Comparison of ENCODE assay signal across 10 cellular contexts in genomic region chr2:154697422-154698237, GRCh38. TPM values are rescaled to one million over a fixed set of nuclear protein-coding genes. Genes with fewer than 3 reads are reported as not detected.
A peak's percentile ranks its signal among the peaks of the same experiment; 100 is the strongest.
DNase-seq lines count a peak whose midpoint lies in the region; ATAC-seq and TF ChIP-seq lines count a peak whose summit lies in the region.
"Had no signal": no experiment of that assay in that cellular context is flagged by ENCODE, and none has a peak within 500 bp of the region (broad histone marks: within the 10 kb centered on the region; RNA-seq: fewer than 3 reads in every experiment).

No MANE protein-coding gene starts in this region.

- H3K4me3 ChIP-seq in BJ (ENCODE audit: low read depth, low read length) = peak overlapping the region; percentile 58
- H3K4me3 ChIP-seq in esophagus squamous epithelium = peak overlapping the region in 3 of 4 donors; percentile 25 to 61 (median 39)
- H3K4me3 ChIP-seq in neural cell (ENCODE audit: low read length) = peak overlapping the region; percentile 71
- H3K4me3 ChIP-seq: SJSA1 had no signal

- no peak for TF ChIP-seq CTCF in BJ (IDR thresholded peaks at IDR 0.05; ENCODE audit: insufficient read depth, low read depth, low read length)
- TF ChIP-seq CTCF in esophagus squamous epithelium (IDR thresholded peaks at IDR 0.05) = no peak
- no peak for TF ChIP-seq CTCF in neural cell (IDR thresholded peaks at IDR 0.05; ENCODE audit: poor library complexity, severe bottlenecking)
- no peak for TF ChIP-seq CTCF in GM10248 (IDR thresholded peaks at IDR 0.05; ENCODE audit: control extremely low read depth, extremely low read depth, low read depth, missing control alignments)

- H2AFZ ChIP-seq in neural cell (ENCODE audit: low read depth, low read length) = no peak overlapping the region

- H3K9me2 ChIP-seq in neural cell (ENCODE audit: insufficient read depth, low read length) = no peaks in the 10 kb centered on the region

- no peaks in the 10 kb centered on the region for H3F3A ChIP-seq in neural cell (ENCODE audit: insufficient read depth, low read length, poor library complexity, severe bottlenecking)

- no peak for DNase-seq in BJ (ENCODE audit: low read depth)
- peak; percentile 90 for DNase-seq in NCI-H2171 treated with DMSO at 0.1 percent for 48 hours (lab: John Stamatoyannopoulos, UW)
- DNase-seq in esophagus squamous epithelium (lab: John Stamatoyannopoulos, UW) = no peak
- DNase-seq in germinal center (ENCODE audit: low spot score) = no peak
- DNase-seq in GM10248 (ENCODE audit: extremely low spot score) = no peak

- CTCF ChIA-PET in BJ (lab: Yijun Ruan, JAX) (no interaction called here), GM10248 (lab: Yijun Ruan, JAX) (no interaction called here)

- POLR2A ChIA-PET in BJ (lab: Charles Lee) = interaction anchor here (0.6 kb wide), 1 partner anchor 15 kb away, joined by 3 read pairs; no protein-coding TSS in a partner anchor
- POLR2A ChIA-PET in GM10248 (lab: Yijun Ruan, JAX) = no interaction called here

- TF ChIP-seq EP300 in neural cell (conservative IDR thresholded peaks at IDR 0.05; ENCODE audit: poor library complexity, severe bottlenecking) = no peak

- TF ChIP-seq RAD21 in neural cell (conservative IDR thresholded peaks at IDR 0.05) = peak; percentile 21

- intact Hi-C loops in esophagus squamous epithelium (cut with DNase I) = no loop called here

- H3K4me1 ChIP-seq in esophagus squamous epithelium = peaks cover 4 to 27% (median 10%) of the 10 kb centered on the region in 3 donors
- H3K4me1 ChIP-seq: SJSA1 had no signal

- H3K27me3 ChIP-seq in BJ (ENCODE audit: control insufficient read depth, insufficient read depth, low read length) (no peaks in the 10 kb centered on the region; the same call in 1 of the 2 replicates), esophagus squamous epithelium (peaks cover 3 to 44% (median 9%) of the 10 kb centered on the region in 4 donors), neural cell (ENCODE audit: insufficient read depth, low read depth, low read length) (peaks cover 24% of the 10 kb centered on the region)
- H3K27me3 ChIP-seq: SJSA1 had no signal

- H3K4me2 ChIP-seq in neural cell (ENCODE audit: low read length) = peak overlapping the region; percentile 40

- H3K36me3 ChIP-seq in BJ (ENCODE audit: control insufficient read depth, insufficient read depth, low read length) (no peaks in the 10 kb centered on the region), esophagus squamous epithelium (no peaks in the 10 kb centered on the region), neural cell (ENCODE audit: insufficient read depth, low read length) (no peaks in the 10 kb centered on the region)
- H3K36me3 ChIP-seq: SJSA1 had no signal

- ATAC-seq in HG02759 (IDR thresholded peaks at IDR 0.05; ENCODE audit: unreplicated experiment) (no peak), HG03439 (IDR thresholded peaks at IDR 0.05; ENCODE audit: unreplicated experiment) (no peak)

- H3K9me3 ChIP-seq in esophagus squamous epithelium = no peaks in the 10 kb centered on the region
- H3K9me3 ChIP-seq in neural cell (ENCODE audit: low read length) = no peaks in the 10 kb centered on the region

- H3K79me2 ChIP-seq in neural cell (replicated peaks; ENCODE audit: insufficient read depth, low read length) = no peaks in the 10 kb centered on the region

- peak overlapping the region; percentile 44 for H3K9ac ChIP-seq in neural cell (ENCODE audit: low read length)

- H4K20me1 ChIP-seq in neural cell (ENCODE audit: insufficient read depth) = no peaks in the 10 kb centered on the region

- no peak for TF ChIP-seq POLR2A in esophagus squamous epithelium (IDR thresholded peaks at IDR 0.05)

- no peak overlapping the region for H3K27ac ChIP-seq in esophagus squamous epithelium
- no peak overlapping the region for H3K27ac ChIP-seq in neural cell (ENCODE audit: low read length)
- H3K27ac ChIP-seq: SJSA1 had no signal

- 0% methylated on average over 1 of the region's 67 CpGs; no CpG with 5 or more reads in 1 of the 2 donors for WGBS in esophagus squamous epithelium, 2 donors

TF ChIP-seq in neural cell, 6 proteins besides CTCF, POLR2A, EP300 and RAD21:
- no peak for TF ChIP-seq EZH2 (IDR thresholded peaks at IDR 0.05; ENCODE audit: borderline replicate concordance, insufficient read depth, low read length, poor library complexity, severe bottlenecking)
- TF ChIP-seq MXI1 (conservative IDR thresholded peaks at IDR 0.05; ENCODE audit: poor library complexity, severe bottlenecking) = peak; percentile 14

RNA-seq across cellular contexts. Expression of gene KCNJ3, which starts 0.9 kb away (rescaled TPM):
- polyA plus RNA-seq in BJ (2011; rRNA removed) (3.2 and 5.4 TPM in 2 replicates), neural cell (0.68 and 2.3 TPM in 2 replicates)
- polyA minus RNA-seq in BJ (2011; rRNA and poly(A)+ RNA removed) = 5.5 and 7.5 TPM in 2 replicates
- total RNA-seq in esophagus squamous epithelium = not detected
- 2.2 and 5.1 TPM in 2 replicates for polyA minus RNA-seq in neural cell
- total RNA-seq: mononuclear cell, SJSA1 had no signal
